19 cellular contexts compared by ENCODE assay signal in genomic region chr1:26125382-26125781, GRCh38. TPM values are rescaled to one million over a fixed set of nuclear protein-coding genes. Genes with fewer than 3 reads are reported as not detected.
DNase-seq lines count a peak whose midpoint lies in the region; ATAC-seq and TF ChIP-seq lines count a peak whose summit lies in the region.
"Had no signal": no experiment of that assay in that cellular context is flagged by ENCODE, and none has a peak within 500 bp of the region (broad histone marks: within the 10 kb centered on the region; RNA-seq: fewer than 3 reads in every experiment).

No MANE protein-coding gene starts in this region.

- peak overlapping the region; percentile 76 for H3K27ac ChIP-seq in SU-DHL-6 (ENCODE audit: low read depth, low read length)
- peak overlapping the region; percentile 73 for H3K27ac ChIP-seq in foreskin keratinocyte

- no peaks in the 10 kb centered on the region for H3K79me2 ChIP-seq in SU-DHL-6 (ENCODE audit: insufficient read depth, low read length)

- no peaks in the 10 kb centered on the region for H4K20me1 ChIP-seq in SU-DHL-6 (ENCODE audit: low read depth, low read length)

- peaks cover 24% of the 10 kb centered on the region for H3K36me3 Mint-ChIP-seq in stimulated activated naive CD8-positive, alpha-beta T cell treated with anti-CD3 and anti-CD28 coated beads, Interleukin-15, Interleukin-2, amounts not matched to agents 100 ng/mL and 50 ng/mL, for 24 hours (ENCODE audit: low read depth)
- no peaks in the 10 kb centered on the region for H3K36me3 Mint-ChIP-seq in glutamatergic neuron (ENCODE audit: unreplicated experiment)

- H3K4me1 Mint-ChIP-seq in stimulated activated naive CD8-positive, alpha-beta T cell treated with anti-CD3 and anti-CD28 coated beads, Interleukin-15, Interleukin-2, amounts not matched to agents 100 ng/mL and 50 ng/mL, for 24 hours (ENCODE audit: low read depth): peaks cover 65% of the 10 kb centered on the region
- H3K4me1 Mint-ChIP-seq in glutamatergic neuron (ENCODE audit: low read depth, unreplicated experiment): peaks cover 6% of the 10 kb centered on the region

- ATAC-seq in stimulated activated naive CD8-positive, alpha-beta T cell treated with anti-CD3 and anti-CD28 coated beads, Interleukin-15, Interleukin-2, amounts not matched to agents 100 U/mL and 50 U/mL, for 24 hours: no peak
- ATAC-seq in foreskin keratinocyte (no peak), HG03095 (IDR thresholded peaks at IDR 0.05; ENCODE audit: unreplicated experiment) (no peak)

- H3K27me3 Mint-ChIP-seq in stimulated activated naive CD8-positive, alpha-beta T cell treated with anti-CD3 and anti-CD28 coated beads, Interleukin-15, Interleukin-2, amounts not matched to agents 100 ng/mL and 50 ng/mL, for 24 hours: no peaks in the 10 kb centered on the region
- H3K27me3 Mint-ChIP-seq in glutamatergic neuron (ENCODE audit: unreplicated experiment): no peaks in the 10 kb centered on the region

- H3K9me3 ChIP-seq in SU-DHL-6 (ENCODE audit: insufficient read depth, low read length): no peaks in the 10 kb centered on the region
- H3K9me3 ChIP-seq: vagina had no signal

- no peak overlapping the region for H3K4me3 Mint-ChIP-seq in stimulated activated naive CD8-positive, alpha-beta T cell treated with anti-CD3 and anti-CD28 coated beads, Interleukin-15, Interleukin-2, amounts not matched to agents 100 ng/mL and 50 ng/mL, for 24 hours
- no peak overlapping the region for H3K4me3 Mint-ChIP-seq in glutamatergic neuron (ENCODE audit: unreplicated experiment)
- H3K4me3 Mint-ChIP-seq: HFFc6, nephron progenitor cell had no signal

- H3K9me3 Mint-ChIP-seq in stimulated activated naive CD8-positive, alpha-beta T cell treated with anti-CD3 and anti-CD28 coated beads, Interleukin-15, Interleukin-2, amounts not matched to agents 100 ng/mL and 50 ng/mL, for 24 hours: no peaks in the 10 kb centered on the region
- no peaks in the 10 kb centered on the region for H3K9me3 Mint-ChIP-seq in glutamatergic neuron (ENCODE audit: unreplicated experiment)
- H3K9me3 Mint-ChIP-seq: HFFc6, nephron progenitor cell had no signal

- H3F3A ChIP-seq in SU-DHL-6 (ENCODE audit: insufficient read depth): peaks cover 14% of the 10 kb centered on the region

- peaks cover 24% of the 10 kb centered on the region for H3K36me3 ChIP-seq in SU-DHL-6 (ENCODE audit: low read length)
- H3K36me3 ChIP-seq: vagina had no signal

- no peak for TF ChIP-seq CTCF in SU-DHL-6 (IDR thresholded peaks at IDR 0.05; ENCODE audit: insufficient read depth, low read length, poor library complexity, severe bottlenecking)
- no peak for TF ChIP-seq CTCF in foreskin keratinocyte (conservative IDR thresholded peaks at IDR 0.05)
- no peak for TF ChIP-seq CTCF in glutamatergic neuron (IDR thresholded peaks at IDR 0.05; ENCODE audit: partially characterized antibody, unreplicated experiment)

- no peak overlapping the region for H2AFZ ChIP-seq in SU-DHL-6 (ENCODE audit: low read depth, low read length, severe bottlenecking)

- no peaks in the 10 kb centered on the region for H3K9me2 ChIP-seq in SU-DHL-6 (replicated peaks; ENCODE audit: insufficient read depth, low read length)

- no peak for DNase-seq in stimulated activated naive CD8-positive, alpha-beta T cell treated with anti-CD3 and anti-CD28 coated beads, Interleukin-15, Interleukin-2, amounts not matched to agents 100 U/mL and 50 U/mL, for 24 hours
- DNase-seq in foreskin keratinocyte: no peak
- DNase-seq in glutamatergic neuron: no peak
- no peak for DNase-seq in central memory CD4-positive, alpha-beta T cell
- DNase-seq in HCEC 1CT: no peak
- DNase-seq: AML-193; amniotic stem cell; cerebellar nuclear complex; foreskin fibroblast; HFFc6; NCI-H1092; nephron progenitor cell; stimulated activated CD4-positive, alpha-beta T cell treated with anti-CD3 and anti-CD28 coated beads, Interleukin-12 subunit alpha, Interleukin-12 subunit beta, amount 100 ng/mL, for 4 hours had no signal

- no peak overlapping the region for H3K4me3 ChIP-seq in SU-DHL-6 (ENCODE audit: insufficient read depth, low read length, poor library complexity, severe bottlenecking)
- H3K4me3 ChIP-seq: lung, SK-N-MC, vagina had no signal

- H3K27me3 ChIP-seq in SU-DHL-6 (ENCODE audit: low read length): no peaks in the 10 kb centered on the region
- H3K27me3 ChIP-seq in foreskin keratinocyte: no peaks in the 10 kb centered on the region
- H3K27me3 ChIP-seq: vagina had no signal

- peak overlapping the region; percentile 60 for H3K4me2 ChIP-seq in SU-DHL-6 (ENCODE audit: low read depth, low read length, poor library complexity, severe bottlenecking)

- H3K9ac ChIP-seq in SU-DHL-6 (ENCODE audit: low read length): no peak overlapping the region

- peaks cover 24% of the 10 kb centered on the region for H3K4me1 ChIP-seq in foreskin keratinocyte

- H3K27ac Mint-ChIP-seq in stimulated activated naive CD8-positive, alpha-beta T cell treated with anti-CD3 and anti-CD28 coated beads, Interleukin-15, Interleukin-2, amounts not matched to agents 100 ng/mL and 50 ng/mL, for 24 hours: peak overlapping the region; percentile 57
- no peak overlapping the region for H3K27ac Mint-ChIP-seq in glutamatergic neuron (ENCODE audit: unreplicated experiment)
- H3K27ac Mint-ChIP-seq: HFFc6, nephron progenitor cell had no signal

RNA-seq across cellular contexts. Expression of gene PDIK1L, which starts 13.8 kb away (rescaled TPM):
- total RNA-seq in foreskin keratinocyte (2.7 TPM in 2 replicates), glutamatergic neuron (ENCODE audit: unreplicated experiment) (7.2 TPM)
- 0.72 and 1.0 TPM in 2 replicates for polyA plus RNA-seq in foreskin keratinocyte

RNA-seq across cellular contexts. Expression of gene FAM110D, which starts 33.5 kb away (rescaled TPM):
- total RNA-seq in foreskin keratinocyte (not detected in 2 replicates), glutamatergic neuron (ENCODE audit: unreplicated experiment) (0.25 TPM)
- 0.02 and 0.03 TPM in 2 replicates for polyA plus RNA-seq in foreskin keratinocyte
- total RNA-seq: HFFc6 had no signal

RNA-seq across cellular contexts. Expression of gene C1orf232, which starts 43.4 kb away (rescaled TPM):
- not detected in 2 replicates for total RNA-seq in foreskin keratinocyte
- polyA plus RNA-seq in foreskin keratinocyte: not detected in 2 replicates
- total RNA-seq in glutamatergic neuron (ENCODE audit: unreplicated experiment): not detected
- total RNA-seq: HFFc6, lung, vagina had no signal
- polyA plus RNA-seq: lung had no signal

RNA-seq across cellular contexts. Expression of gene ZNF593, which starts 44.3 kb away (rescaled TPM):
- total RNA-seq in foreskin keratinocyte: 48.0 and 57.2 TPM in 2 replicates
- 89.8 and 91.0 TPM in 2 replicates for polyA plus RNA-seq in foreskin keratinocyte
- total RNA-seq in glutamatergic neuron (ENCODE audit: unreplicated experiment): 35.9 TPM

RNA-seq across cellular contexts. Expression of gene ZNF593OS, which starts 46.2 kb away (rescaled TPM):
- not detected in 2 replicates for total RNA-seq in foreskin keratinocyte
- polyA plus RNA-seq in foreskin keratinocyte: 0.08 TPM in 1 of 2 replicates, not detected in the other
- 4.2 TPM for total RNA-seq in glutamatergic neuron (ENCODE audit: unreplicated experiment)
- total RNA-seq: HFFc6, lung, vagina had no signal
